Comparison of ENCODE assay signal across 1 cellular context in the genomic region with DNA sequence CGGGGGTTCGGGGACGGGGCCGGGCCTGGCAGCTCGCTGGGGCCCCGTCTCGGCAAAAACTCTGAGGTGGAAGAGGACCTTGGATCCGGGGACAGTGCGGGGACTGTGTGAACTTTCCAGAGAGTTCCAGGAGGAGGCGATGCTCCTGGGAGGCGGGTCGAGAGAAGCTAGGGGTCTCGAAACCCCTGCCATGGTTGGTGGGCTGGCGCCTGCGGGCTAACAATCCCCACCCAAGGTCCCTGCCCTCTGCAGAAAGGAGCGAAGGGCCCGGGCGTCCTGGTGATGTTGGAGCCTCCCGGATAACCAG.
TF ChIP-seq lines count a peak whose summit lies in the region.

No MANE protein-coding gene starts in this region.

TF ChIP-seq in HepG2, 621 proteins besides CTCF, POLR2A, EP300 and RAD21:
- TF ChIP-seq SP2 (CRISPR knock-in tag; IDR thresholded peaks at IDR 0.05) (0 out of 2 replicates have a peak, but pooled peaks have one; percentile 4), CHCHD3 (CRISPR knock-in tag; IDR thresholded peaks at IDR 0.05) (peak; percentile 34; the same call in 1 of the 2 replicates), ZNF143 (CRISPR knock-in tag; IDR thresholded peaks at IDR 0.05) (no peak)
